Comparison of ENCODE assay signal across 33 cellular contexts in genomic region chr14:85418716-85419115, GRCh38.
"Had no signal": no experiment of that assay in that cellular context is flagged by ENCODE, and none has a peak within 500 bp of the region (broad histone marks: within the 10 kb centered on the region; RNA-seq: fewer than 3 reads in every experiment).

No MANE protein-coding gene starts in this region.

- H3K4me1 Mint-ChIP-seq: activated CD4-positive, alpha-beta T cell treated with anti-CD3 and anti-CD28 coated beads, Interleukin-2, amount 10 ng/mL, durations not matched to agents 24 days and 14 days; activated naive CD8-positive, alpha-beta T cell treated with anti-CD3 and anti-CD28 coated beads for 36 hours; activated T-helper 17 cell treated with anti-CD3 and anti-CD28 coated beads, Interleukin-2, amount 50 U/mL, for 72 hours had no signal

- FAIRE-seq: RCC 7860, TTC549 had no signal

- H3K4me3 Mint-ChIP-seq: activated CD4-positive, alpha-beta T cell treated with anti-CD3 and anti-CD28 coated beads, Interleukin-2, amount 10 ng/mL, durations not matched to agents 24 days and 14 days; activated CD8-positive, alpha-beta T cell treated with anti-CD3 and anti-CD28 coated beads for 36 hours; activated naive CD8-positive, alpha-beta T cell treated with anti-CD3 and anti-CD28 coated beads for 36 hours; activated T-cell treated with anti-CD3 and anti-CD28 coated beads, Interleukin-2, amount 50 U/mL, for 72 hours; activated T-helper 17 cell treated with anti-CD3 and anti-CD28 coated beads, Interleukin-2, amount 50 U/mL, for 72 hours; T-helper 1 cell treated with Interleukin-12 subunit alpha and Interleukin-12 subunit beta and Interleukin-4 antibody, amounts not matched to agents 30 μg/mL and 1 μg/mL, for 36 hours; T-helper 2 cell treated with Interferon-gamma antibody and Interleukin-4, amounts not matched to agents 5 μg/mL and 100 μg/mL, for 36 hours had no signal

- H3K4me2 ChIP-seq: KMS-11, PC-9, SK-N-SH had no signal

- H3K36me3 ChIP-seq: ascending aorta, breast epithelium, SJCRH30 had no signal

- H3K4me3 ChIP-seq: ascending aorta, body of pancreas, breast epithelium, PC-9, SJCRH30 had no signal

- H3K27me3 Mint-ChIP-seq: activated CD4-positive, alpha-beta T cell treated with anti-CD3 and anti-CD28 coated beads, Interleukin-2, amount 10 ng/mL, durations not matched to agents 24 days and 14 days; activated CD8-positive, alpha-beta T cell treated with anti-CD3 and anti-CD28 coated beads for 36 hours; activated naive CD8-positive, alpha-beta T cell treated with anti-CD3 and anti-CD28 coated beads for 36 hours; activated T-helper 17 cell treated with anti-CD3 and anti-CD28 coated beads, Interleukin-2, amount 50 U/mL, for 72 hours had no signal

- H3K27ac Mint-ChIP-seq: activated CD4-positive, alpha-beta T cell treated with anti-CD3 and anti-CD28 coated beads, Interleukin-2, amount 10 ng/mL, durations not matched to agents 24 days and 14 days; activated CD8-positive, alpha-beta T cell treated with anti-CD3 and anti-CD28 coated beads for 36 hours; activated naive CD8-positive, alpha-beta T cell treated with anti-CD3 and anti-CD28 coated beads for 36 hours; activated T-cell treated with anti-CD3 and anti-CD28 coated beads, Interleukin-2, amount 50 U/mL, for 72 hours; activated T-helper 17 cell treated with anti-CD3 and anti-CD28 coated beads, Interleukin-2, amount 50 U/mL, for 72 hours; T-helper 1 cell treated with Interleukin-12 subunit alpha and Interleukin-12 subunit beta and Interleukin-4 antibody, amounts not matched to agents 30 μg/mL and 1 μg/mL, for 36 hours; T-helper 2 cell treated with Interferon-gamma antibody and Interleukin-4, amounts not matched to agents 5 μg/mL and 100 μg/mL, for 36 hours had no signal

- H3K27ac ChIP-seq: ascending aorta, body of pancreas, breast epithelium, KMS-11, PC-9, RWPE1 had no signal

- H2AFZ ChIP-seq: PC-9 had no signal

- DNase-seq: activated CD4-positive, alpha-beta T cell treated with anti-CD3 and anti-CD28 coated beads, Interleukin-2, amount 10 ng/mL, durations not matched to agents 24 days and 14 days; activated CD4-positive, alpha-beta T cell treated with anti-CD3 and anti-CD28 coated beads, Interleukin-2, amount 50 U/mL, for 4 hours; activated CD8-positive, alpha-beta T cell treated with anti-CD3 and anti-CD28 coated beads for 36 hours; activated effector memory CD4-positive, alpha-beta T cell treated with anti-CD3 and anti-CD28 coated beads, Interleukin-2, amount 50 U/mL, for 16 hours; activated naive CD4-positive, alpha-beta T cell; activated naive CD4-positive, alpha-beta T cell treated with anti-CD3 and anti-CD28 coated beads, Interleukin-2, amount 50 U/mL, for 16 hours; activated naive CD8-positive, alpha-beta T cell treated with anti-CD3 and anti-CD28 coated beads for 36 hours; activated T-cell treated with anti-CD3 and anti-CD28 coated beads, Interleukin-2, amount 50 U/mL, for 1 hour; activated T-cell treated with anti-CD3 and anti-CD28 coated beads, Interleukin-2, amount 50 U/mL, for 72 hours; amygdala; body of pancreas; NCI-H1092 treated with DMSO at 0.1 percent for 48 hours; NCI-H1417; NCI-H146; NCI-H187; NCI-H2081; NCI-H2171 treated with DMSO at 0.1 percent for 48 hours; NCI-H2227 treated with DMSO at 0.1 percent for 48 hours; NCI-H446; NCI-H510A treated with DMSO at 0.1 percent for 48 hours; PC-9; Right ventricle myocardium superior; SJCRH30; SK-N-SH had no signal

- H3K9me2 ChIP-seq: SK-N-SH had no signal

- ATAC-seq: activated CD8-positive, alpha-beta T cell treated with anti-CD3 and anti-CD28 coated beads for 36 hours; activated T-cell treated with anti-CD3 and anti-CD28 coated beads, Interleukin-2, amount 50 U/mL, for 72 hours; activated T-helper 17 cell treated with anti-CD3 and anti-CD28 coated beads, Interleukin-2, amount 50 U/mL, for 72 hours; body of pancreas had no signal

- H3K9me3 ChIP-seq: ascending aorta, body of pancreas, breast epithelium, SJCRH30, SK-N-SH had no signal

- H3K36me3 Mint-ChIP-seq: activated naive CD8-positive, alpha-beta T cell treated with anti-CD3 and anti-CD28 coated beads for 36 hours had no signal

- H3K27me3 ChIP-seq: ascending aorta, body of pancreas, breast epithelium, SJCRH30 had no signal

- H3K4me1 ChIP-seq: ascending aorta, breast epithelium had no signal

- H3K9me3 Mint-ChIP-seq: activated CD8-positive, alpha-beta T cell treated with anti-CD3 and anti-CD28 coated beads for 36 hours; activated naive CD8-positive, alpha-beta T cell treated with anti-CD3 and anti-CD28 coated beads for 36 hours had no signal

- H3K9ac ChIP-seq: KMS-11, SK-N-SH had no signal
